Comparison of ENCODE assay signal across 10 cellular contexts in genomic region chr17:81338301-81339179, GRCh38. TPM values are rescaled to one million over a fixed set of nuclear protein-coding genes. Genes with fewer than 3 reads are reported as not detected.
A peak's percentile ranks its signal among the peaks of the same experiment; 100 is the strongest.
DNase-seq lines count a peak whose midpoint lies in the region; ATAC-seq and TF ChIP-seq lines count a peak whose summit lies in the region.
"Had no signal": no experiment of that assay in that cellular context is flagged by ENCODE, and none has a peak within 500 bp of the region (broad histone marks: within the 10 kb centered on the region; RNA-seq: fewer than 3 reads in every experiment).

No MANE protein-coding gene starts in this region.

- no peak for ATAC-seq in omental fat pad (ENCODE audit: low FRiP score)

- no peak overlapping the region for H2AFZ ChIP-seq in Loucy (ENCODE audit: low read length)

- peak overlapping the region in 4 of 5 donors; percentile 27 to 88 (median 64) for H3K27ac ChIP-seq in adrenal gland
- peak overlapping the region; percentile 95 to 100 (median 98) for H3K27ac ChIP-seq in sigmoid colon
- no peak overlapping the region for H3K27ac ChIP-seq in vagina

- peak; percentile 23; the same call in 1 of the 2 replicates for TF ChIP-seq CTCF in Loucy (conservative IDR thresholded peaks at IDR 0.05; ENCODE audit: low read length)
- no peak for TF ChIP-seq CTCF in adrenal gland (IDR thresholded peaks at IDR 0.05)
- TF ChIP-seq CTCF in sigmoid colon (IDR thresholded peaks at IDR 0.05), result no peak
- no peak for TF ChIP-seq CTCF in vagina (IDR thresholded peaks at IDR 0.05)
- no peak for TF ChIP-seq CTCF in omental fat pad (IDR thresholded peaks at IDR 0.05)

- H3K79me2 ChIP-seq in Loucy (ENCODE audit: insufficient read depth, low read length), result peaks cover 55% of the 10 kb centered on the region

- H3K9me2 ChIP-seq in Loucy (replicated peaks; ENCODE audit: low read depth, low read length), result no peaks in the 10 kb centered on the region

- peaks cover 33% of the 10 kb centered on the region for H4K20me1 ChIP-seq in Loucy (ENCODE audit: insufficient read depth, low read length, poor library complexity, severe bottlenecking)

- H3F3A ChIP-seq in Loucy (ENCODE audit: low read depth), result no peaks in the 10 kb centered on the region

- TF ChIP-seq POLR2A in adrenal gland (IDR thresholded peaks at IDR 0.05) (no peak), sigmoid colon (IDR thresholded peaks at IDR 0.05) (no peak), vagina (IDR thresholded peaks at IDR 0.05) (no peak)

- TF ChIP-seq EP300 in sigmoid colon (IDR thresholded peaks at IDR 0.05), result no peak

- H3K36me3 ChIP-seq in Loucy (ENCODE audit: insufficient read depth, low read length) (no peaks in the 10 kb centered on the region), adrenal gland (replicated peaks in 1 of 2) (no peaks in the 10 kb centered on the region), sigmoid colon (no peaks in the 10 kb centered on the region), vagina (no peaks in the 10 kb centered on the region)

- H3K4me3 ChIP-seq in Loucy (ENCODE audit: low read length, poor library complexity, severe bottlenecking) (peak overlapping the region; percentile 57), adrenal gland (no peak overlapping the region), sigmoid colon (no peak overlapping the region), vagina (no peak overlapping the region)

- peak overlapping the region; percentile 86 for H3K4me2 ChIP-seq in Loucy (ENCODE audit: low read depth, low read length, poor library complexity, severe bottlenecking)

- 18 to 35% (median 29%) methylated on average over 5 to 17 of the region's 17 CpGs for WGBS in adrenal gland, 4 donors
- WGBS in sigmoid colon, 2 donors, result 68 to 71% methylated on average over 17 of the region's 17 CpGs

- H3K9me3 ChIP-seq in Loucy (ENCODE audit: insufficient read depth, low read depth, low read length) (no peaks in the 10 kb centered on the region), adrenal gland (replicated peaks in 1 of 3) (no peaks in the 10 kb centered on the region), sigmoid colon (no peaks in the 10 kb centered on the region), vagina (no peaks in the 10 kb centered on the region)

- H3K4me1 ChIP-seq in Loucy (ENCODE audit: insufficient read depth, low read length, poor library complexity, severe bottlenecking) (peaks cover 34% of the 10 kb centered on the region), adrenal gland (replicated peaks in 1 of 2) (peaks cover 44 to 59% of the 10 kb centered on the region in 2 donors), sigmoid colon (peaks cover 0 to 59% (median 49%) of the 10 kb centered on the region in 4 donors), vagina (peaks cover 67% of the 10 kb centered on the region)

- intact Hi-C loops in adrenal gland (cut with DNase I), result no loop called here
- intact Hi-C loops in sigmoid colon (cut with DNase I), result no loop called here
- intact Hi-C loops in vagina (cut with DNase I), result loop anchor here (5.0 kb wide), 1 partner anchor 41 kb away; the partner anchor contains the start of gene SLC38A10

- H3K27me3 ChIP-seq in Loucy (ENCODE audit: insufficient read depth, low read length, poor library complexity, severe bottlenecking), result peaks cover 3% of the 10 kb centered on the region
- no peaks in the 10 kb centered on the region for H3K27me3 ChIP-seq in adrenal gland
- H3K27me3 ChIP-seq in sigmoid colon, result no peaks in the 10 kb centered on the region
- no peaks in the 10 kb centered on the region for H3K27me3 ChIP-seq in vagina

- no peak overlapping the region for H3K9ac ChIP-seq in Loucy (ENCODE audit: low read depth, low read length, poor library complexity, severe bottlenecking)

- peak in 6 of 7 donors; percentile 43 to 87 (median 74) for DNase-seq in adrenal gland
- DNase-seq in islet precursor cell, result peak; percentile 58
- peak; percentile 69 for DNase-seq in sigmoid colon
- no peak for DNase-seq in vagina (ENCODE audit: extremely low spot score in 2 of 2)
- no peak for DNase-seq in omental fat pad (ENCODE audit: low spot score)
- no peak for DNase-seq in NCI-H1930 (lab: John Stamatoyannopoulos, UW)
- DNase-seq in hippocampal formation (lab: John Stamatoyannopoulos, UW), result no peak
- DNase-seq: activated CD8-positive, alpha-beta memory T cell treated with anti-CD3 and anti-CD28 coated beads, Interleukin-2, amount 50 U/mL, for 48 hours; NCI-H146 had no signal

RNA-seq across cellular contexts. Expression of gene SLC38A10, which starts 43.4 kb away (rescaled TPM):
- total RNA-seq in adrenal gland (100 to 1,000 TPM in 5 of 8 donors, 10 to 100 TPM in 3; 67.4 to 163 (median 102) TPM), sigmoid colon (10 to 100 TPM; 32.1 to 54.8 (median 42.3) TPM), vagina (67.5 TPM), omental fat pad (100 to 1,000 TPM in 1 of 4 donors, 10 to 100 TPM in 3; 61.2 to 126 (median 75.6) TPM)
- polyA plus RNA-seq in adrenal gland (100 to 1,000 TPM in 2 of 3 donors, 10 to 100 TPM in 1; 17.6 to 190 (median 136) TPM), sigmoid colon (10 to 100 TPM in 2 of 3 donors, 1 to 10 TPM in 1; 7.8 to 88.7 (median 14.1) TPM)

RNA-seq across cellular contexts. Expression of gene BAHCC1, which starts 56.7 kb away (rescaled TPM):
- 10 to 100 TPM; 13.0 to 35.3 (median 19.2) TPM for total RNA-seq in adrenal gland
- polyA plus RNA-seq in adrenal gland, result 10 to 100 TPM in 2 of 3 donors, 1 to 10 TPM in 1; 2.1 to 68.0 (median 18.2) TPM
- total RNA-seq in sigmoid colon, result 10 to 100 TPM in 1 of 4 donors, 1 to 10 TPM in 3; 3.8 to 18.6 (median 7.2) TPM
- polyA plus RNA-seq in sigmoid colon, result 10 to 100 TPM in 1 of 3 donors, 1 to 10 TPM in 2; 1.8 to 12.9 (median 3.0) TPM
- total RNA-seq in vagina, result 9.1 TPM
- total RNA-seq in omental fat pad, result 10 to 100 TPM in 1 of 4 donors, 1 to 10 TPM in 3; 4.8 to 20.8 (median 7.1) TPM

Comparison
In these comparisons a context has a peak if more than half of its experiments do, and no peak if none do; other contexts are left out.
1. DNase-seq: peak in adrenal gland (6 of 7), islet precursor cell (single experiment) and sigmoid colon (single experiment); none in vagina (0 of 2), omental fat pad (single experiment), NCI-H1930 (0 of 2) and hippocampal formation (0 of 2).